Comparison of ENCODE assay signal across 7 cellular contexts in the genomic region with DNA sequence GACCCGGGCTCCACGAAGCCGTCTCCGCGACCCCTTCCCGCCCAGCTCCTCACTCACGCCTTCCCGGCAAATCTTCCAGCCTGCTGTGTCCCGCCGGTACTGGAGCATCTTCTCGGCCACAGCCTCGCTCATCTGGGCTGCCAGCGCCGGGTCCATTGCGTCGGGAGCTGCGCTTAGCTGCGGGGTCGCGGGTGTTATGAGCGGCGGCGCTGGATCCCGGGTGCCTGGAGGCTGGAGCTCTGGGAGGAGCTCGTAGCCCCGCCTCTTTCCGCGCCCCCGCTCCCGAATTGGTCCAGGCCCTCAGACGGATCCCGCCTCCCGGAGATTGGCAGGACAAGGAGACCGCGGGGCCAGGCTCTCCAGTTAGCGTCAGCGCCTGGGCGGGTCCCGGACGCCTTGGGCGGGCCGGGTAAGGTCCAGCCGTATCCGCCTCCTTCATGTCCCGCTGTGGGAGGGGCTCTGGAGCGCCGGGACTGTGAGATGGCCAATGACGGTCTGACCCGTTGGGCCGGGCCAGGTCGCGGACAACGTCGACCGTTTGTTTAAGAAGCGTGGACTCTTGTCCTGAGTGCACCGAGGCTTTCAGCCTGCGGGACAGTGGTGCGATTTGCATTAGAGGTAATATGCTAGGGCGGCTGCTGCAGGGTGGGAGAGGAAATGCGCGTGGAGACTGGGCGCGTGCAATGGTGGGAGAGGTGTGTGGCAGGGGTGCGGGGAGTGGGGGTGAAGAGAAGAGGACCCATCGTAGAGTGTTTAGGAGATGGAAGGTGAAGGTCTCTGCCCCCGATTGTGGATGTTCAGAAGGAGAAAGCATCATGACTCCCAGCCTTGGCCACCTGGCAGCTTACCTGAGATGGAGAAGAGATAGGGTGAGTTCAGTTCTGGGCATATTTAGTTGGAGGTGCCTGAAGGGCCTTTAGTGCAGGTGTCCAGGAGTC. TPM values are rescaled to one million over a fixed set of nuclear protein-coding genes. Genes with fewer than 3 reads are reported as not detected.
DNase-seq lines count a peak whose midpoint lies in the region; ATAC-seq and TF ChIP-seq lines count a peak whose summit lies in the region.

STARD5 (minus strand) TSS at position 198 of the 938 bp plus-strand sequence; CDS start at position 156, 42 bp downstream.

- ATAC-seq in GM18505 (IDR thresholded peaks at IDR 0.05; ENCODE audit: unreplicated experiment) (peak; percentile 99), HG02970 (IDR thresholded peaks at IDR 0.05; ENCODE audit: low FRiP score, unreplicated experiment) (peak; percentile 99)

- no peaks in the 10 kb centered on the region for H3K36me3 ChIP-seq in hepatocyte (replicated peaks; ENCODE audit: insufficient read depth, low read depth)

- no peaks in the 10 kb centered on the region for H3K79me2 ChIP-seq in hepatocyte

- peak within 1 kb of the TSS; percentile 66 for H3K27ac ChIP-seq in hepatocyte

- no peaks in the 10 kb centered on the region for H3K9me3 ChIP-seq in hepatocyte (ENCODE audit: low read depth)

- H3K9me2 ChIP-seq in hepatocyte (replicated peaks; ENCODE audit: insufficient read depth) = no peaks in the 10 kb centered on the region

- no peak for TF ChIP-seq CTCF in astrocyte of the cerebellum (IDR thresholded peaks at IDR 0.05; ENCODE audit: low read depth, low read length, missing control alignments)
- no peak for TF ChIP-seq CTCF in hepatocyte (IDR thresholded peaks at IDR 0.05; ENCODE audit: poor library complexity)

- peak within 1 kb of the TSS; percentile 58 for H2AFZ ChIP-seq in hepatocyte

- DNase-seq in NCI-H187 treated with DMSO at 0.1 percent for 48 hours (lab: John Stamatoyannopoulos, UW) = peak; percentile 64
- peak; percentile 91 for DNase-seq in T-helper 22 cell (ENCODE audit: low read depth)
- DNase-seq in astrocyte of the cerebellum (ENCODE audit: low read depth) = peak; percentile 92
- DNase-seq in hepatocyte (ENCODE audit: low spot score) = peak; percentile 99
- peak; percentile 89 for DNase-seq in renal cortical epithelial cell (ENCODE audit: low read depth)

- peak; percentile 85 for TF ChIP-seq POLR2A in GM18505 (IDR thresholded peaks at IDR 0.05; ENCODE audit: borderline replicate concordance, extremely low read depth, insufficient read depth, insufficient read length)

- H3K4me3 ChIP-seq in astrocyte of the cerebellum (ENCODE audit: low read depth, low read length) (peak within 1 kb of the TSS; percentile 58), hepatocyte (peak within 1 kb of the TSS; percentile 60)

- WGBS in hepatocyte (ENCODE audit: low lambda C conversion rate, missing lambda C conversion rate) = 3% methylated on average over 67 of the region's 67 CpGs

- in situ Hi-C loops in astrocyte of the cerebellum (cut with HindIII; ENCODE audit: low sequenced_read_pairs) = no loop called here

- H3K4me1 ChIP-seq in hepatocyte (ENCODE audit: insufficient read depth) = no peaks in the 10 kb centered on the region

- H4K20me1 ChIP-seq in hepatocyte (ENCODE audit: insufficient read depth, poor library complexity, severe bottlenecking) = no peaks in the 10 kb centered on the region

- peak within 1 kb of the TSS; percentile 77 for H3K4me2 ChIP-seq in hepatocyte

- no peaks in the 10 kb centered on the region for H3K27me3 ChIP-seq in hepatocyte

RNA-seq across cellular contexts. Expression of gene STARD5, which starts in this region (rescaled TPM):
- 7.2 and 8.2 TPM in 2 replicates for total RNA-seq in hepatocyte
- 10.6 and 13.7 TPM in 2 replicates for polyA plus RNA-seq in hepatocyte
- 0.52 and 3.0 TPM in 2 replicates for total RNA-seq in renal cortical epithelial cell

Comparison
In these comparisons a context has a peak if more than half of its experiments do, and no peak if none do; other contexts are left out.
1. Peak in every context shown above with its lines: DNase-seq, ATAC-seq, H3K4me3 ChIP-seq and H3K27ac ChIP-seq.